ENCODE assay signal across 8 cellular contexts in the genomic region with DNA sequence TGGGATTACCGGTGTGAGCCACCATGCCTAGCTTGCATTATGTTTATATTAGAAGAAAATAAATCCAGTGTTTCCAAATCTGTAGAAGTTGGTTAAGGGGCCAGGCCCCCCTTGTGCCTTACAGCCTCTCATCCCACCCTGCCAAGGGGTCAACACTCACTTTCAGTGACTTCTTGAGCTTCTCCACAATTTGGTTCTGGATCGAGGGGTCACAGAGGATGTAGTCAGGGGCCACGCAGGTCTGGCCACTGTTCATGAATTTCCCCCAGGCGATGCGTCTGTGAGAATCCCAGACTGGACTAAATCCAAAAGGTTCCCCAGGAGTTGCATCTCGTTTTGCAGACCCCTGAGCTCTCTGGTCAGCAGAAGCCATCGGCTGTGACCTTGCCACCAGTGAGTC. TPM values are rescaled to one million over a fixed set of nuclear protein-coding genes. Genes with fewer than 3 reads are reported as not detected.
"Had no signal": no experiment of that assay in that cellular context is flagged by ENCODE, and none has a peak within 500 bp of the region (broad histone marks: within the 10 kb centered on the region; RNA-seq: fewer than 3 reads in every experiment).

No MANE protein-coding gene starts in this region.

- FAIRE-seq: G401.6, GM12878, GM12891, GM12892, GM18507, GM19239 had no signal

- DNase-seq: GDM1, GF-D8 had no signal

- ATAC-seq: GM12878 had no signal

- H3K4me3 ChIP-seq: GM12878 had no signal

RNA-seq across cellular contexts. Expression of gene ALDH3A1, which starts 7.2 kb away (rescaled TPM):
- total RNA-seq: GM12878 had no signal

RNA-seq across cellular contexts. Expression of gene SLC47A2, which starts 24.5 kb away (rescaled TPM):
- total RNA-seq: GM12878 had no signal
- polyA plus RNA-seq: GM12878 had no signal
